In genomic region chr6:86707545-86708120, GRCh38 we compare ENCODE assay signal across 22 cellular contexts.
A peak's percentile ranks its signal among the peaks of the same experiment; 100 is the strongest.
DNase-seq lines count a peak whose midpoint lies in the region; ATAC-seq and TF ChIP-seq lines count a peak whose summit lies in the region.
"Had no signal": no experiment of that assay in that cellular context is flagged by ENCODE, and none has a peak within 500 bp of the region (broad histone marks: within the 10 kb centered on the region; RNA-seq: fewer than 3 reads in every experiment).

No MANE protein-coding gene starts in this region.

- ATAC-seq in heart right ventricle (peak in 7 of 8 donors; percentile 41 to 93 (median 89)), sciatic nerve (peak; percentile 42), HG02571 (IDR thresholded peaks at IDR 0.05; ENCODE audit: unreplicated experiment) (no peak)
- ATAC-seq: T-helper 17 cell had no signal

- WGBS in heart right ventricle, 2 donors = 46 to 50% methylated on average over 2 of the region's 2 CpGs

- H3K4me3 ChIP-seq in heart right ventricle = no peak overlapping the region
- H3K4me3 ChIP-seq: SK-N-MC had no signal

- intact Hi-C loops in heart right ventricle (cut with DNase I) = no loop called here
- intact Hi-C loops in cardiac septum (cut with DNase I) = no loop called here
- intact Hi-C loops in sciatic nerve (cut with DNase I) = no loop called here

- H3K36me3 ChIP-seq in heart right ventricle = no peaks in the 10 kb centered on the region

- TF ChIP-seq CTCF in heart right ventricle (IDR thresholded peaks at IDR 0.05) = no peak

- H3K27me3 ChIP-seq in heart right ventricle = no peaks in the 10 kb centered on the region

- peak overlapping the region in 4 of 10 donors; percentile 15 to 55 (median 40) for H3K27ac ChIP-seq in heart right ventricle
- H3K27ac ChIP-seq: SK-N-MC had no signal

- H3K9me3 ChIP-seq in heart right ventricle = peaks cover 0 to 5% (median 0%) of the 10 kb centered on the region in 11 donors
- H3K9me3 ChIP-seq: Caco-2 had no signal

- DNase-seq in heart right ventricle (peak in 1 of 2 donors; percentile 42), cardiac septum (ENCODE audit: low spot score) (no peak), NCI-H524 (lab: John Stamatoyannopoulos, UW) (peak; percentile 7 to 75), cerebellum (ENCODE audit: low spot score) (peak; percentile 36), sciatic nerve (ENCODE audit: low spot score) (no peak)
- DNase-seq in activated T-cell treated with anti-CD3 and anti-CD28 coated beads, Interleukin-2, amount 50 U/mL, for 48 hours = no peak
- DNase-seq: Caco-2; CD4-positive, alpha-beta memory T cell; DMS79 treated with DMSO at 0.1 percent for 48 hours; Kasumi-1; NCI-H1092 treated with DMSO at 0.1 percent for 48 hours; NCI-H1436; NCI-H187; NCI-H2081 treated with DMSO at 0.1 percent for 48 hours; NCI-H2227 treated with DMSO at 0.1 percent for 48 hours; NCI-H510A; NCI-H748 treated with DMSO at 0.1 percent for 48 hours; RPMI8226; SHP77 treated with DMSO at 0.1 percent for 48 hours; T-helper 17 cell had no signal

- peaks cover 0 to 16% (median 0%) of the 10 kb centered on the region in 9 donors for H3K4me1 ChIP-seq in heart right ventricle
- H3K4me1 ChIP-seq: Caco-2 had no signal

Comparison
In these comparisons a context has a peak if more than half of its experiments do, and no peak if none do; other contexts are left out.
1. DNase-seq: peak in NCI-H524 (2 of 2) and cerebellum (single experiment); none in cardiac septum (single experiment), sciatic nerve (single experiment) and activated T-cell treated with anti-CD3 and anti-CD28 coated beads, Interleukin-2, amount 50 U/mL, for 48 hours (0 of 2).